Comparison of ENCODE assay signal across 1 cellular context in genomic region chr5:67730917-67731474, GRCh38.
TF ChIP-seq lines count a peak whose summit lies in the region.

No MANE protein-coding gene starts in this region.

TF ChIP-seq in HepG2, 621 proteins besides CTCF, POLR2A, EP300 and RAD21 (continued from another document):
- TF ChIP-seq ZNF276 (CRISPR knock-in tag; IDR thresholded peaks at IDR 0.05; ENCODE audit: low read depth), result no peak
